In genomic region chr16:80614908-80615696, GRCh38 we compare ENCODE assay signal across 12 cellular contexts.
A peak's percentile ranks its signal among the peaks of the same experiment; 100 is the strongest.
DNase-seq lines count a peak whose midpoint lies in the region; ATAC-seq and TF ChIP-seq lines count a peak whose summit lies in the region.
"Had no signal": no experiment of that assay in that cellular context is flagged by ENCODE, and none has a peak within 500 bp of the region (broad histone marks: within the 10 kb centered on the region; RNA-seq: fewer than 3 reads in every experiment).

No MANE protein-coding gene starts in this region.

- DNase-seq in AG04450 (ENCODE audit: low read depth, low spot score) (peak; percentile 71), HT-29 (ENCODE audit: low spot score) (peak; percentile 18), brain microvascular endothelial cell (peak; percentile 92), kidney epithelial cell (ENCODE audit: low read depth) (peak; percentile 54), hypothalamus (lab: John Stamatoyannopoulos, UW) (no peak)
- no peak for DNase-seq in activated CD4-positive, alpha-beta T cell treated with anti-CD3 and anti-CD28 coated beads, Interleukin-2, amount 50 U/mL, for 1 hour
- no peak for DNase-seq in stimulated activated naive CD4-positive, alpha-beta T cell (lab: John Stamatoyannopoulos, UW)
- DNase-seq: activated CD8-positive, alpha-beta memory T cell treated with anti-CD3 and anti-CD28 coated beads for 24 hours; activated naive CD8-positive, alpha-beta T cell treated with anti-CD3 and anti-CD28 coated beads, Interleukin-2, amount 10 ng/mL, durations not matched to agents 7 days and 5 days; effector memory CD4-positive, alpha-beta T cell; NCI-H526 had no signal

- H3K27ac ChIP-seq in AG04450 (ENCODE audit: low read depth, low read length), result peak overlapping the region; percentile 4
- H3K27ac ChIP-seq in brain microvascular endothelial cell, result peak overlapping the region; percentile 22

- no peak for ATAC-seq in HG03280 (IDR thresholded peaks at IDR 0.05; ENCODE audit: unreplicated experiment)

- POLR2A ChIA-PET in AG04450 (lab: Yijun Ruan, JAX), result interaction anchor here (0.7 kb wide), 1 partner anchor 68 kb away, joined by 9 read pairs; no protein-coding TSS in a partner anchor

- TF ChIP-seq CTCF in AG04450 (IDR thresholded peaks at IDR 0.05; ENCODE audit: low read depth, low read length) (peak; percentile 36), brain microvascular endothelial cell (IDR thresholded peaks at IDR 0.05; ENCODE audit: low read depth, low read length, missing control alignments) (peak; percentile 63), kidney epithelial cell (IDR thresholded peaks at IDR 0.05; ENCODE audit: insufficient read depth, low read length, poor library complexity, severe bottlenecking) (peak; percentile 7)

- H3K4me3 ChIP-seq in AG04450 (ENCODE audit: low read depth, low read length) (no peak overlapping the region), brain microvascular endothelial cell (ENCODE audit: low read depth, low read length) (no peak overlapping the region), kidney epithelial cell (ENCODE audit: low read depth, low read length) (no peak overlapping the region)

- in situ Hi-C loops in brain microvascular endothelial cell (cut with HindIII; ENCODE audit: low pct_ligation_motif_present, low sequenced_read_pairs), result no loop called here

- H3K9me3 ChIP-seq in AG04450 (ENCODE audit: control insufficient read depth, insufficient read depth, low read length), result peaks cover 4% of the 10 kb centered on the region; the same call in 1 of the 2 replicates

- H3K27me3 ChIP-seq in AG04450 (ENCODE audit: control insufficient read depth, insufficient read depth, low read length), result no peaks in the 10 kb centered on the region
- no peaks in the 10 kb centered on the region for H3K27me3 ChIP-seq in brain microvascular endothelial cell (replicated peaks)
- H3K27me3 ChIP-seq in kidney epithelial cell (ENCODE audit: control insufficient read depth, insufficient read depth, low read length), result no peaks in the 10 kb centered on the region

- CTCF ChIA-PET in AG04450 (lab: Charles Lee), result interaction anchor here (0.6 to 1.4 kb wide), 3 partner anchors 31 to 112 kb away, joined by 3 to 5 read pairs (median 3); no protein-coding TSS in a partner anchor

- H3K36me3 ChIP-seq in brain microvascular endothelial cell (replicated peaks), result no peaks in the 10 kb centered on the region
- no peaks in the 10 kb centered on the region for H3K36me3 ChIP-seq in kidney epithelial cell (ENCODE audit: control insufficient read depth, insufficient read depth, low read length)

Comparison
In these comparisons a context has a peak if more than half of its experiments do, and no peak if none do; other contexts are left out.
1. DNase-seq: peak in AG04450 (single experiment), HT-29 (single experiment), brain microvascular endothelial cell (single experiment) and kidney epithelial cell (single experiment); none in activated CD4-positive, alpha-beta T cell treated with anti-CD3 and anti-CD28 coated beads, Interleukin-2, amount 50 U/mL, for 1 hour (single experiment), hypothalamus (0 of 51) and stimulated activated naive CD4-positive, alpha-beta T cell (0 of 6).
2. CTCF ChIP-seq: peak in every context shown above with its lines; median percentile 63 in brain microvascular endothelial cell; 36 in AG04450; 7 in kidney epithelial cell.